ENCODE assay signal across 9 cellular contexts in genomic region chr3:30347679-30348216, GRCh38.
DNase-seq lines count a peak whose midpoint lies in the region; TF ChIP-seq lines count a peak whose summit lies in the region.
"Had no signal": no experiment of that assay in that cellular context is flagged by ENCODE, and none has a peak within 500 bp of the region (broad histone marks: within the 10 kb centered on the region; RNA-seq: fewer than 3 reads in every experiment).

No MANE protein-coding gene starts in this region.

- H3K27ac ChIP-seq in subcutaneous abdominal adipose tissue (ENCODE audit: low read depth, low read length) (peak overlapping the region; percentile 8), colonic mucosa (no peak overlapping the region)

- no peak for TF ChIP-seq CTCF in HFF-Myc (IDR thresholded peaks at IDR 0.05; ENCODE audit: low read depth, low read length, missing control alignments)
- no peak for TF ChIP-seq CTCF in endothelial cell (IDR thresholded peaks at IDR 0.05; ENCODE audit: unreplicated experiment)
- TF ChIP-seq CTCF in colonic mucosa (IDR thresholded peaks at IDR 0.05) = no peak

- H3K9me3 Mint-ChIP-seq in endothelial cell (ENCODE audit: unreplicated experiment) = no peaks in the 10 kb centered on the region
- H3K9me3 Mint-ChIP-seq: IgD-negative memory B cell had no signal

- peak overlapping the region; percentile 85 for H3K27ac Mint-ChIP-seq in endothelial cell (ENCODE audit: unreplicated experiment)
- H3K27ac Mint-ChIP-seq: IgD-negative memory B cell had no signal

- H3K36me3 Mint-ChIP-seq in endothelial cell (ENCODE audit: low read depth, unreplicated experiment) = no peaks in the 10 kb centered on the region

- intact Hi-C loops in colonic mucosa (cut with DNase I) = no loop called here

- H3K36me3 ChIP-seq in subcutaneous abdominal adipose tissue (ENCODE audit: control insufficient read depth in 5 of 5, insufficient read depth in 5 of 5, low read length in 5 of 5) (no peaks in the 10 kb centered on the region), colonic mucosa (no peaks in the 10 kb centered on the region)

- DNase-seq in GM03348 (ENCODE audit: low spot score) = peak; percentile 76
- DNase-seq in HFF-Myc (ENCODE audit: extremely low read depth, low read depth) = peak; percentile 71
- DNase-seq in OCI-M1 (lab: John Stamatoyannopoulos, UW) = peak; percentile 4
- no peak for DNase-seq in endothelial cell (ENCODE audit: low spot score)
- DNase-seq in cerebellar cortex (ENCODE audit: low spot score) = no peak
- DNase-seq in colonic mucosa = no peak
- no peak for DNase-seq in NAMALWA (ENCODE audit: low spot score)

- H3K9me3 ChIP-seq in subcutaneous abdominal adipose tissue (ENCODE audit: control insufficient read depth in 5 of 5, low read length in 5 of 5) = no peaks in the 10 kb centered on the region
- H3K9me3 ChIP-seq in colonic mucosa = no peaks in the 10 kb centered on the region

- H3K4me1 Mint-ChIP-seq in endothelial cell (ENCODE audit: unreplicated experiment) = peaks cover 70% of the 10 kb centered on the region
- H3K4me1 Mint-ChIP-seq: IgD-negative memory B cell had no signal

- H3K4me3 Mint-ChIP-seq in endothelial cell (ENCODE audit: unreplicated experiment) = no peak overlapping the region
- H3K4me3 Mint-ChIP-seq: IgD-negative memory B cell had no signal

- H3K4me3 ChIP-seq in HFF-Myc (replicated peaks; ENCODE audit: low read depth, low read length) (no peak overlapping the region), subcutaneous abdominal adipose tissue (ENCODE audit: low read depth in 1 of 5, low read length in 5 of 5) (no peak overlapping the region), colonic mucosa (no peak overlapping the region)

- H3K27me3 ChIP-seq in subcutaneous abdominal adipose tissue (ENCODE audit: control insufficient read depth in 5 of 5, insufficient read depth in 4 of 5, low read length in 5 of 5) = no peaks in the 10 kb centered on the region
- no peaks in the 10 kb centered on the region for H3K27me3 ChIP-seq in colonic mucosa

- peaks cover 0 to 30% (median 8%) of the 10 kb centered on the region in 5 donors for H3K4me1 ChIP-seq in subcutaneous abdominal adipose tissue (ENCODE audit: control insufficient read depth in 5 of 5, insufficient read depth in 5 of 5, low read length in 5 of 5)
- H3K4me1 ChIP-seq in colonic mucosa = no peaks in the 10 kb centered on the region

- H3K9ac ChIP-seq in subcutaneous abdominal adipose tissue (ENCODE audit: low read length in 5 of 5) (no peak overlapping the region), colonic mucosa (ENCODE audit: low read depth in 2 of 2, low read length in 2 of 2) (no peak overlapping the region)

- no peaks in the 10 kb centered on the region for H3K27me3 Mint-ChIP-seq in endothelial cell (ENCODE audit: unreplicated experiment)

Comparison
In these comparisons a context has a peak if more than half of its experiments do, and no peak if none do; other contexts are left out.
1. DNase-seq: peak in GM03348 (single experiment), HFF-Myc (single experiment) and OCI-M1 (single experiment); none in endothelial cell (single experiment), cerebellar cortex (single experiment), colonic mucosa (single experiment) and NAMALWA (single experiment).